In genomic region chrY:13296176-13296890, GRCh38 we compare ENCODE assay signal across 1 cellular context.
TF ChIP-seq lines count a peak whose summit lies in the region.

No MANE protein-coding gene starts in this region.

TF ChIP-seq in GM23338, 12 proteins besides CTCF, POLR2A, EP300 and RAD21 (continued from another document):
- TF ChIP-seq, protein P1, sequence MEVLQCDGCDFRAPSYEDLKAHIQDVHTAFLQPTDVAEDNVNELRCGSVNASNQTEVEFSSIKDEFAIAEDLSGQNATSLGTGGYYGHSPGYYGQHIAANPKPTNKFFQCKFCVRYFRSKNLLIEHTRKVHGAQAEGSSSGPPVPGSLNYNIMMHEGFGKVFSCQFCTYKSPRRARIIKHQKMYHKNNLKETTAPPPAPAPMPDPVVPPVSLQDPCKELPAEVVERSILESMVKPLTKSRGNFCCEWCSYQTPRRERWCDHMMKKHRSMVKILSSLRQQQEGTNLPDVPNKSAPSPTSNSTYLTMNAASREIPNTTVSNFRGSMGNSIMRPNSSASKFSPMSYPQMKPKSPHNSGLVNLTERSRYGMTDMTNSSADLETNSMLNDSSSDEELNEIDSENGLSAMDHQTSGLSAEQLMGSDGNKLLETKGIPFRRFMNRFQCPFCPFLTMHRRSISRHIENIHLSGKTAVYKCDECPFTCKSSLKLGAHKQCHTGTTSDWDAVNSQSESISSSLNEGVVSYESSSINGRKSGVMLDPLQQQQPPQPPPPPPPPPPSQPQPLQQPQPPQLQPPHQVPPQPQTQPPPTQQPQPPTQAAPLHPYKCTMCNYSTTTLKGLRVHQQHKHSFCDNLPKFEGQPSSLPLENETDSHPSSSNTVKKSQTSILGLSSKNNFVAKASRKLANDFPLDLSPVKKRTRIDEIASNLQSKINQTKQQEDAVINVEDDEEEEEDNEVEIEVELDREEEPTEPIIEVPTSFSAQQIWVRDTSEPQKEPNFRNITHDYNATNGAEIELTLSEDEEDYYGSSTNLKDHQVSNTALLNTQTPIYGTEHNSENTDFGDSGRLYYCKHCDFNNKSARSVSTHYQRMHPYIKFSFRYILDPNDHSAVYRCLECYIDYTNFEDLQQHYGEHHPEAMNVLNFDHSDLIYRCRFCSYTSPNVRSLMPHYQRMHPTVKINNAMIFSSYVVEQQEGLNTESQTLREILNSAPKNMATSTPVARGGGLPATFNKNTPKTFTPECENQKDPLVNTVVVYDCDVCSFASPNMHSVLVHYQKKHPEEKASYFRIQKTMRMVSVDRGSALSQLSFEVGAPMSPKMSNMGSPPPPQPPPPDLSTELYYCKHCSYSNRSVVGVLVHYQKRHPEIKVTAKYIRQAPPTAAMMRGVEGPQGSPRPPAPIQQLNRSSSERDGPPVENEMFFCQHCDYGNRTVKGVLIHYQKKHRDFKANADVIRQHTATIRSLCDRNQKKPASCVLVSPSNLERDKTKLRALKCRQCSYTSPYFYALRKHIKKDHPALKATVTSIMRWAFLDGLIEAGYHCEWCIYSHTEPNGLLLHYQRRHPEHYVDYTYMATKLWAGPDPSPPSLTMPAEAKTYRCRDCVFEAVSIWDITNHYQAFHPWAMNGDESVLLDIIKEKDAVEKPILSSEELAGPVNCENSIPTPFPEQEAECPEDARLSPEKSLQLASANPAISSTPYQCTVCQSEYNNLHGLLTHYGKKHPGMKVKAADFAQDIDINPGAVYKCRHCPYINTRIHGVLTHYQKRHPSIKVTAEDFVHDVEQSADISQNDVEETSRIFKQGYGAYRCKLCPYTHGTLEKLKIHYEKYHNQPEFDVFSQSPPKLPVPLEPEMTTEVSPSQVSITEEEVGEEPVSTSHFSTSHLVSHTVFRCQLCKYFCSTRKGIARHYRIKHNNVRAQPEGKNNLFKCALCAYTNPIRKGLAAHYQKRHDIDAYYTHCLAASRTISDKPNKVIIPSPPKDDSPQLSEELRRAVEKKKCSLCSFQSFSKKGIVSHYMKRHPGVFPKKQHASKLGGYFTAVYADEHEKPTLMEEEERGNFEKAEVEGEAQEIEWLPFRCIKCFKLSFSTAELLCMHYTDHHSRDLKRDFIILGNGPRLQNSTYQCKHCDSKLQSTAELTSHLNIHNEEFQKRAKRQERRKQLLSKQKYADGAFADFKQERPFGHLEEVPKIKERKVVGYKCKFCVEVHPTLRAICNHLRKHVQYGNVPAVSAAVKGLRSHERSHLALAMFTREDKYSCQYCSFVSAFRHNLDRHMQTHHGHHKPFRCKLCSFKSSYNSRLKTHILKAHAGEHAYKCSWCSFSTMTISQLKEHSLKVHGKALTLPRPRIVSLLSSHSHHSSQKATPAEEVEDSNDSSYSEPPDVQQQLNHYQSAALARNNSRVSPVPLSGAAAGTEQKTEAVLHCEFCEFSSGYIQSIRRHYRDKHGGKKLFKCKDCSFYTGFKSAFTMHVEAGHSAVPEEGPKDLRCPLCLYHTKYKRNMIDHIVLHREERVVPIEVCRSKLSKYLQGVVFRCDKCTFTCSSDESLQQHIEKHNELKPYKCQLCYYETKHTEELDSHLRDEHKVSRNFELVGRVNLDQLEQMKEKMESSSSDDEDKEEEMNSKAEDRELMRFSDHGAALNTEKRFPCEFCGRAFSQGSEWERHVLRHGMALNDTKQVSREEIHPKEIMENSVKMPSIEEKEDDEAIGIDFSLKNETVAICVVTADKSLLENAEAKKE (CRISPR knock-in tag; IDR thresholded peaks at IDR 0.05), result no peak
- TF ChIP-seq JUNB (IDR thresholded peaks at IDR 0.05; ENCODE audit: unreplicated experiment) (no peak), EZH2phosphoT487 (IDR thresholded peaks at IDR 0.05; ENCODE audit: unreplicated experiment) (no peak), STAT1 (IDR thresholded peaks at IDR 0.05; ENCODE audit: unreplicated experiment) (no peak), CREB1 (CRISPR knock-in tag; IDR thresholded peaks at IDR 0.05; ENCODE audit: low read depth) (no peak), ZNF114 (CRISPR knock-in tag; IDR thresholded peaks at IDR 0.05) (no peak)
- TF ChIP-seq, protein P2, sequence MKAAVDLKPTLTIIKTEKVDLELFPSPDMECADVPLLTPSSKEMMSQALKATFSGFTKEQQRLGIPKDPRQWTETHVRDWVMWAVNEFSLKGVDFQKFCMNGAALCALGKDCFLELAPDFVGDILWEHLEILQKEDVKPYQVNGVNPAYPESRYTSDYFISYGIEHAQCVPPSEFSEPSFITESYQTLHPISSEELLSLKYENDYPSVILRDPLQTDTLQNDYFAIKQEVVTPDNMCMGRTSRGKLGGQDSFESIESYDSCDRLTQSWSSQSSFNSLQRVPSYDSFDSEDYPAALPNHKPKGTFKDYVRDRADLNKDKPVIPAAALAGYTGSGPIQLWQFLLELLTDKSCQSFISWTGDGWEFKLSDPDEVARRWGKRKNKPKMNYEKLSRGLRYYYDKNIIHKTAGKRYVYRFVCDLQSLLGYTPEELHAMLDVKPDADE (IDR thresholded peaks at IDR 0.05), result no peak
